Comparison of ENCODE assay signal across 1 cellular context in genomic region chr16:53057658-53058057, GRCh38.
TF ChIP-seq lines count a peak whose summit lies in the region.

No MANE protein-coding gene starts in this region.

TF ChIP-seq in IMR-90, 13 proteins besides CTCF, POLR2A, EP300 and RAD21:
- TF ChIP-seq USF2 (IDR thresholded peaks at IDR 0.05; ENCODE audit: low read depth, low read length) (no peak), MAFK (IDR thresholded peaks at IDR 0.05; ENCODE audit: low read depth, low read length) (no peak), NFE2L2 (IDR thresholded peaks at IDR 0.05; ENCODE audit: low read depth, low read length) (no peak), RCOR1 (IDR thresholded peaks at IDR 0.05; ENCODE audit: insufficient replicate concordance, low read length) (no peak), FOS (IDR thresholded peaks at IDR 0.05; ENCODE audit: low read depth, low read length) (no peak), ELK1 (IDR thresholded peaks at IDR 0.05; ENCODE audit: borderline replicate concordance, low read depth, low read length) (no peak), RFX5 (IDR thresholded peaks at IDR 0.05; ENCODE audit: low read depth, low read length) (no peak), BHLHE40 (IDR thresholded peaks at IDR 0.05; ENCODE audit: low read depth, low read length) (no peak), MXI1 (IDR thresholded peaks at IDR 0.05; ENCODE audit: borderline replicate concordance, low read depth, low read length) (no peak), SMC3 (IDR thresholded peaks at IDR 0.05; ENCODE audit: low read depth, low read length) (no peak), CHD1 (IDR thresholded peaks at IDR 0.05; ENCODE audit: low read depth, low read length) (no peak), MAZ (IDR thresholded peaks at IDR 0.05; ENCODE audit: borderline replicate concordance, low read depth, low read length) (no peak), CEBPB (IDR thresholded peaks at IDR 0.05; ENCODE audit: low read depth, low read length) (no peak)
TF ChIP-seq in IMR-90: peak in this region for 0.
